Comparison of ENCODE assay signal across 9 cellular contexts in the genomic region with DNA sequence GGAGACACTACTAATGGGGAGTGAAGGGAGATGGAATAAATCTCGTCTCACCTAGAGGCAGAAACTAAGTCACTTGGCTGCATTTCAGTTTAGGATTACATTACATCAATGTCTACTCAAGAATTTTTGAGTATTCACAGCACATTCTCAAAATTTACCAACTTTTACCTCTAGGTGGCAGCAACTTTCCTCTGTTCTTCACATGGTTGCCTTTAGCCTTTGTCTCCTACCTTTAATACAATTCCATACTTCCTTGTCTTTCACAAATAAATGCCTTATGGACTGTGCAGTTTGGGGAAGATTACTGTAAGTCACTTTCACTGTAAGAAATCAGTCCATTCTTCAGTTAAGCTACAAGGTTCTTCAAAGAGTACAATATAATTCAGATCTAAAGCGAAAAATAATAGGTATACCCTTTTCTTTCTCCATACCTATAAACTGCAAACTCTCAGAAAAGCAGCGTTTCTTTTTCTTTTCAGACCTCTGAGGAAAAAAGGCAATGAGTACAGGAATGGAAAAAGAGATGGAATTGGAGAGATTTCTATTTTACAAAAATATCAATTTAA.
DNase-seq lines count a peak whose midpoint lies in the region; ATAC-seq and TF ChIP-seq lines count a peak whose summit lies in the region.
"Had no signal": no experiment of that assay in that cellular context is flagged by ENCODE, and none has a peak within 500 bp of the region (broad histone marks: within the 10 kb centered on the region; RNA-seq: fewer than 3 reads in every experiment).

No MANE protein-coding gene starts in this region.

- H4K20me1 ChIP-seq in Karpas-422 (ENCODE audit: insufficient read depth, low read depth, low read length): no peaks in the 10 kb centered on the region

- H3K4me1 ChIP-seq in Karpas-422 (ENCODE audit: low read length) (peaks cover 5% of the 10 kb centered on the region), Peyer's patch (no peaks in the 10 kb centered on the region)

- peak; percentile 36 to 85 (median 74) for TF ChIP-seq CTCF in Peyer's patch (IDR thresholded peaks at IDR 0.05)

- H3K9me3 ChIP-seq in Karpas-422 (ENCODE audit: low read length) (no peaks in the 10 kb centered on the region), Peyer's patch (no peaks in the 10 kb centered on the region)

- H3K36me3 ChIP-seq in Karpas-422 (ENCODE audit: insufficient read depth, low read length): no peaks in the 10 kb centered on the region
- H3K36me3 ChIP-seq in Peyer's patch: no peaks in the 10 kb centered on the region

- no peaks in the 10 kb centered on the region for H3K9me2 ChIP-seq in Karpas-422 (replicated peaks; ENCODE audit: insufficient read depth, low read length)

- H3K27ac ChIP-seq in Karpas-422 (ENCODE audit: low read length) (peak overlapping the region; percentile 12; the same call in 1 of the 2 replicates), Peyer's patch (no peak overlapping the region)
- H3K27ac ChIP-seq: epithelial cell of prostate had no signal

- H3K79me2 ChIP-seq in Karpas-422 (ENCODE audit: low read length): no peaks in the 10 kb centered on the region; the same call in 1 of the 2 replicates

- no peak for TF ChIP-seq POLR2A in Peyer's patch (IDR thresholded peaks at IDR 0.05)

- H2AFZ ChIP-seq in Karpas-422 (ENCODE audit: low read length): no peak overlapping the region

- H3K9ac ChIP-seq in Karpas-422 (ENCODE audit: low read length): no peak overlapping the region

- ATAC-seq in GM21526 (IDR thresholded peaks at IDR 0.05; ENCODE audit: low FRiP score, unreplicated experiment) (peak; percentile 68), memory B cell (ENCODE audit: low read depth) (peak; percentile 54)

- no peaks in the 10 kb centered on the region for H3K9me3 Mint-ChIP-seq in memory B cell

- H3K4me3 ChIP-seq in Karpas-422 (ENCODE audit: low read length) (no peak overlapping the region), Peyer's patch (no peak overlapping the region)

- peak; percentile 60 for DNase-seq in SIG-M5 treated with dmso at 0.1 percent for 504 hours (lab: John Stamatoyannopoulos, UW; ENCODE audit: unreplicated experiment)
- DNase-seq in SIG-M5 (lab: John Stamatoyannopoulos, UW): no peak
- DNase-seq in Karpas-422: peak; percentile 88
- no peak for DNase-seq in Peyer's patch
- peak; percentile 81 for DNase-seq in dermis blood vessel endothelial cell
- DNase-seq in memory B cell (ENCODE audit: low spot score in 2 of 2): peak; percentile 31 to 50
- DNase-seq in UCSD-AML1 (lab: John Stamatoyannopoulos, UW; ENCODE audit: unreplicated experiment): no peak

- H3K4me3 Mint-ChIP-seq in memory B cell: no peak overlapping the region

- H3K4me2 ChIP-seq in Karpas-422 (ENCODE audit: low read depth, low read length, poor library complexity, severe bottlenecking): no peak overlapping the region

- H3K27me3 ChIP-seq in Karpas-422 (ENCODE audit: low read length): no peaks in the 10 kb centered on the region
- no peaks in the 10 kb centered on the region for H3K27me3 ChIP-seq in Peyer's patch

- no peak overlapping the region for H3K27ac Mint-ChIP-seq in memory B cell

- peaks cover 27% of the 10 kb centered on the region for H3K36me3 Mint-ChIP-seq in memory B cell

- no peaks in the 10 kb centered on the region for H3K27me3 Mint-ChIP-seq in memory B cell

- H3K4me1 Mint-ChIP-seq in memory B cell: peaks cover 9% of the 10 kb centered on the region

Comparison
In these comparisons a context has a peak if more than half of its experiments do, and no peak if none do; other contexts are left out.
1. DNase-seq: peak in SIG-M5 treated with dmso at 0.1 percent for 504 hours (single experiment), Karpas-422 (single experiment), dermis blood vessel endothelial cell (single experiment) and memory B cell (2 of 2); none in SIG-M5 (single experiment), Peyer's patch (0 of 3) and UCSD-AML1 (single experiment).